Comparison of ENCODE assay signal across 18 cellular contexts in the genomic region with DNA sequence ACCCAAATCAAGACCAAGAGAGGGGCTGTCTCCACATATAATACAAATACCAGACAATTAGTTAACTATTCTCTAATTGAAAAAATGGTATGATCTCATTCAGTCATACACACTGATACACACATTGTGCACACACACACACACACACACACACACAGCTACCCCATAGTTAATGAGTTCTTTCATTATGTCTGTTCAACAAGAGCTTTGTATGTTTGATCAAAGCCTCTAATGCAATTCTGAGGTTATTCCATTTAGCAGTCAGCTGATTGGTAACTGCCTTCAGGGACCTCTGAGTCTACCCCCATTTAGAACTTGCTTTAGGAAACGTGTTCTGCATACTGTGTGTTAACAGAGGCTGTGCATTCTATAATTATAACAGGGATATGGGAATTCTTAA.
"Had no signal": no experiment of that assay in that cellular context is flagged by ENCODE, and none has a peak within 500 bp of the region (broad histone marks: within the 10 kb centered on the region; RNA-seq: fewer than 3 reads in every experiment).

No MANE protein-coding gene starts in this region.

- H3K4me1 ChIP-seq: adrenal gland, psoas muscle, right lobe of liver, stomach had no signal

- H3K9me3 Mint-ChIP-seq: WTC11 had no signal

- H3K4me3 Mint-ChIP-seq: activated CD4-positive, alpha-beta T cell treated with anti-CD3 and anti-CD28 coated beads for 36 hours; activated T-helper 1 cell treated with anti-CD3 and anti-CD28 coated beads, Interleukin-12 subunit alpha, Interleukin-12 subunit beta, Interleukin-2, Interleukin-4 antibody, amounts not matched to agents 30 ng/mL and 10 ng/mL and 1 ng/mL, durations not matched to agents 14 hours and 24 hours and 36 hours; WTC11 had no signal

- H3K36me3 Mint-ChIP-seq: activated naive CD4-positive, alpha-beta T cell treated with anti-CD3 and anti-CD28 coated beads, Interleukin-2, amount 50 U/mL, for 72 hours; WTC11 had no signal

- DNase-seq: activated CD4-positive, alpha-beta T cell treated with anti-CD3 and anti-CD28 coated beads for 36 hours; activated CD4-positive, alpha-beta T cell treated with anti-CD3 and anti-CD28 coated beads, Interleukin-2, amount 50 U/mL, for 48 hours; activated gamma-delta T cell treated with Interleukin-2 at 50 U/mL for 16 hours; activated T-cell treated with anti-CD3 and anti-CD28 coated beads for 4 hours; adrenal gland; psoas muscle; right lobe of liver; small intestine; stimulated activated CD4-positive, alpha-beta T cell treated with anti-CD3 and anti-CD28 coated beads, Interleukin-4, amount 100 ng/mL, for 1 hour; stomach had no signal

- H3K27ac ChIP-seq: adrenal gland, cardiac muscle cell, coronary artery, psoas muscle, right lobe of liver, SK-N-MC, stomach had no signal

- H3K4me1 Mint-ChIP-seq: activated CD4-positive, alpha-beta T cell treated with anti-CD3 and anti-CD28 coated beads for 36 hours had no signal

- H3K9me3 ChIP-seq: adrenal gland, psoas muscle, right lobe of liver, stomach had no signal

- H3K4me3 ChIP-seq: adrenal gland, cardiac muscle cell, coronary artery, psoas muscle, right lobe of liver, SK-N-MC, stomach had no signal

- H3K27me3 ChIP-seq: adrenal gland, cardiac muscle cell, right lobe of liver, stomach had no signal

- H3K36me3 ChIP-seq: adrenal gland, cardiac muscle cell, right lobe of liver, stomach had no signal

- H3K27ac Mint-ChIP-seq: activated CD4-positive, alpha-beta T cell treated with anti-CD3 and anti-CD28 coated beads for 36 hours; activated naive CD4-positive, alpha-beta T cell treated with anti-CD3 and anti-CD28 coated beads, Interleukin-2, amount 50 U/mL, for 72 hours; activated T-helper 1 cell treated with anti-CD3 and anti-CD28 coated beads, Interleukin-12 subunit alpha, Interleukin-12 subunit beta, Interleukin-2, Interleukin-4 antibody, amounts not matched to agents 30 ng/mL and 10 ng/mL and 1 ng/mL, durations not matched to agents 14 hours and 24 hours and 36 hours; WTC11 had no signal

- ATAC-seq: activated CD4-positive, alpha-beta T cell treated with anti-CD3 and anti-CD28 coated beads for 36 hours; activated naive CD4-positive, alpha-beta T cell treated with anti-CD3 and anti-CD28 coated beads, Interleukin-2, amount 50 U/mL, for 72 hours; esophagus mucosa; left lobe of liver; psoas muscle; right lobe of liver; WTC11 had no signal

- H3K27me3 Mint-ChIP-seq: activated CD4-positive, alpha-beta T cell treated with anti-CD3 and anti-CD28 coated beads for 36 hours had no signal
